10 cellular contexts compared by ENCODE assay signal in genomic region chr6:4906293-4906941, GRCh38.
DNase-seq lines count a peak whose midpoint lies in the region; ATAC-seq and TF ChIP-seq lines count a peak whose summit lies in the region.
"Had no signal": no experiment of that assay in that cellular context is flagged by ENCODE, and none has a peak within 500 bp of the region (broad histone marks: within the 10 kb centered on the region; RNA-seq: fewer than 3 reads in every experiment).

No MANE protein-coding gene starts in this region.

- no peak for DNase-seq in activated naive CD4-positive, alpha-beta T cell treated with anti-CD3 and anti-CD28 coated beads for 36 hours
- DNase-seq in activated naive CD4-positive, alpha-beta T cell treated with Interleukin-2 at 50 U/mL for 16 hours = no peak
- DNase-seq in esophagus muscularis mucosa (ENCODE audit: extremely low spot score) (peak; percentile 74), transverse colon (no peak), smooth muscle cell (lab: John Stamatoyannopoulos, UW; ENCODE audit: unreplicated experiment) (no peak), kidney glomerular epithelial cell (lab: John Stamatoyannopoulos, UW) (no peak)
- DNase-seq: dermis blood vessel endothelial cell, NCI-H510A had no signal

- TF ChIP-seq CTCF in esophagus muscularis mucosa (IDR thresholded peaks at IDR 0.05) (no peak), transverse colon (IDR thresholded peaks at IDR 0.05) (no peak), smooth muscle cell (IDR thresholded peaks at IDR 0.05; ENCODE audit: borderline replicate concordance, insufficient read depth, poor library complexity, severe bottlenecking) (no peak)

- H3K27ac ChIP-seq in esophagus muscularis mucosa (replicated peaks in 1 of 4) = no peak overlapping the region
- H3K27ac ChIP-seq in transverse colon = peak overlapping the region; percentile 60 to 76 (median 64)
- no peak overlapping the region for H3K27ac ChIP-seq in smooth muscle cell (ENCODE audit: low read depth)

- H3K27me3 ChIP-seq in esophagus muscularis mucosa = no peaks in the 10 kb centered on the region
- H3K27me3 ChIP-seq in transverse colon = no peaks in the 10 kb centered on the region
- H3K27me3 ChIP-seq in smooth muscle cell (ENCODE audit: low read depth) = no peaks in the 10 kb centered on the region

- H3K4me2 ChIP-seq in smooth muscle cell = no peak overlapping the region

- CTCF ChIA-PET in activated naive CD4-positive, alpha-beta T cell treated with anti-CD3 and anti-CD28 coated beads for 36 hours (lab: Charles Lee) = no interaction called here

- H3K4me1 ChIP-seq in esophagus muscularis mucosa = peaks cover 8 to 25% (median 11%) of the 10 kb centered on the region in 4 donors
- H3K4me1 ChIP-seq in transverse colon = peaks cover 5 to 57% (median 48%) of the 10 kb centered on the region in 4 donors
- no peaks in the 10 kb centered on the region for H3K4me1 ChIP-seq in smooth muscle cell (ENCODE audit: low read depth)

- in situ Hi-C loops in transverse colon (cut with MboI; ENCODE audit: low pct_ligation_motif_present in 1 of 4, low pct_unique_long_range_greater_than_20kb in 1 of 4, low sequenced_read_pairs in 3 of 4) = no loop called here

- peak overlapping the region; percentile 36 for H3K4me3 Mint-ChIP-seq in activated naive CD4-positive, alpha-beta T cell treated with anti-CD3 and anti-CD28 coated beads for 36 hours

- WGBS in esophagus muscularis mucosa = 79% methylated on average over 9 of the region's 9 CpGs
- WGBS in transverse colon (ENCODE audit: low coverage in 1 of 2), 2 donors = 40 to 51% methylated on average over 5 to 9 of the region's 9 CpGs
- WGBS in smooth muscle cell (ENCODE audit: low lambda C conversion rate) = 88% methylated on average over 9 of the region's 9 CpGs

- no peak overlapping the region for H3K9ac ChIP-seq in smooth muscle cell (ENCODE audit: low read depth)

- no peaks in the 10 kb centered on the region for H3F3A ChIP-seq in smooth muscle cell (ENCODE audit: low read depth)

- peaks cover 36% of the 10 kb centered on the region for H3K4me1 Mint-ChIP-seq in activated naive CD4-positive, alpha-beta T cell treated with anti-CD3 and anti-CD28 coated beads for 36 hours (ENCODE audit: low read depth)

- H3K4me3 ChIP-seq in esophagus muscularis mucosa = no peak overlapping the region
- no peak overlapping the region for H3K4me3 ChIP-seq in transverse colon
- no peak overlapping the region for H3K4me3 ChIP-seq in smooth muscle cell

- peak overlapping the region; percentile 34 for H3K27ac Mint-ChIP-seq in activated naive CD4-positive, alpha-beta T cell treated with anti-CD3 and anti-CD28 coated beads for 36 hours

- H2AFZ ChIP-seq in smooth muscle cell (ENCODE audit: low read depth) = no peak overlapping the region

- TF ChIP-seq POLR2A in esophagus muscularis mucosa (IDR thresholded peaks at IDR 0.05; ENCODE audit: low read depth) (no peak), transverse colon (IDR thresholded peaks at IDR 0.05) (no peak)

- no peaks in the 10 kb centered on the region for H3K9me3 Mint-ChIP-seq in activated naive CD4-positive, alpha-beta T cell treated with anti-CD3 and anti-CD28 coated beads for 36 hours

- H3K36me3 ChIP-seq in esophagus muscularis mucosa = peaks cover 0 to 20% (median 7%) of the 10 kb centered on the region in 4 donors
- no peaks in the 10 kb centered on the region for H3K36me3 ChIP-seq in transverse colon
- no peaks in the 10 kb centered on the region for H3K36me3 ChIP-seq in smooth muscle cell (ENCODE audit: low read depth)

- H4K20me1 ChIP-seq in smooth muscle cell (ENCODE audit: low read depth) = peaks cover 68% of the 10 kb centered on the region

- ATAC-seq in HG03571 (IDR thresholded peaks at IDR 0.05; ENCODE audit: unreplicated experiment) = peak; percentile 51
- no peak for ATAC-seq in GM21423 (IDR thresholded peaks at IDR 0.05; ENCODE audit: unreplicated experiment)

- TF ChIP-seq EP300 in esophagus muscularis mucosa (IDR thresholded peaks at IDR 0.05) = no peak
- TF ChIP-seq EP300 in transverse colon (IDR thresholded peaks at IDR 0.05; ENCODE audit: low read depth) = no peak

- no peaks in the 10 kb centered on the region for H3K27me3 Mint-ChIP-seq in activated naive CD4-positive, alpha-beta T cell treated with anti-CD3 and anti-CD28 coated beads for 36 hours (ENCODE audit: low read depth)

- no peaks in the 10 kb centered on the region for H3K9me3 ChIP-seq in esophagus muscularis mucosa
- H3K9me3 ChIP-seq in transverse colon = no peaks in the 10 kb centered on the region
- no peaks in the 10 kb centered on the region for H3K9me3 ChIP-seq in smooth muscle cell (replicated peaks; ENCODE audit: low read depth)

- peaks cover 27% of the 10 kb centered on the region for H3K36me3 Mint-ChIP-seq in activated naive CD4-positive, alpha-beta T cell treated with anti-CD3 and anti-CD28 coated beads for 36 hours (ENCODE audit: low read depth)

- peaks cover 88% of the 10 kb centered on the region for H3K79me2 ChIP-seq in smooth muscle cell (ENCODE audit: low read depth)

- intact Hi-C loops in activated naive CD4-positive, alpha-beta T cell treated with anti-CD3 and anti-CD28 coated beads for 36 hours (cut with micrococcal nuclease) = no loop called here
- intact Hi-C loops in esophagus muscularis mucosa (cut with DNase I) (no loop called here), transverse colon (cut with DNase I; ENCODE audit: low total_unique reads) (no loop called here)

Comparison
In these comparisons a context has a peak if more than half of its experiments do, and no peak if none do; other contexts are left out.
1. H3K27ac ChIP-seq: peak in transverse colon (4 of 4); none in esophagus muscularis mucosa (0 of 4) and smooth muscle cell (single experiment).